ENCODE assay signal across 1 cellular context in genomic region chrX:69085151-69085550, GRCh38.
TF ChIP-seq lines count a peak whose summit lies in the region.

No MANE protein-coding gene starts in this region.

TF ChIP-seq in IMR-90, 13 proteins besides CTCF, POLR2A, EP300 and RAD21 (continued from another document):
- TF ChIP-seq USF2 (IDR thresholded peaks at IDR 0.05; ENCODE audit: low read depth, low read length) = no peak
TF ChIP-seq in IMR-90: peak in this region for 0.
